8 cellular contexts compared by ENCODE assay signal in genomic region chr2:24046930-24047702, GRCh38. TPM values are rescaled to one million over a fixed set of nuclear protein-coding genes. Genes with fewer than 3 reads are reported as not detected.
DNase-seq lines count a peak whose midpoint lies in the region; ATAC-seq, FAIRE-seq and TF ChIP-seq lines count a peak whose summit lies in the region.

TSS of gene WDCP (minus strand) at chr2:24047391. CDS start at chr2:24039494, 7,897 bp downstream.

- DNase-seq in GM12891 (ENCODE audit: insufficient read length, low spot score) (peak; percentile 73), NCI-H1436 treated with DMSO at 0.1 percent for 48 hours (lab: John Stamatoyannopoulos, UW) (peak; percentile 98), T-cell (peak; percentile 72 to 95 (median 91)), adrenal gland (peak; percentile 94 to 99 (median 98)), heart right ventricle (peak; percentile 89 to 97), posterior cingulate gyrus (peak; percentile 94 to 99 (median 98)), upper lobe of right lung (peak; percentile 95)

- TF ChIP-seq POLR2A in GM12891 (IDR thresholded peaks at IDR 0.05; ENCODE audit: low read depth, low read length) (peak; percentile 88), adrenal gland (IDR thresholded peaks at IDR 0.05) (peak; percentile 54 to 81)

- H3K4me3 ChIP-seq in adrenal gland (peak within 1 kb of the TSS; percentile 46 to 91 (median 79)), heart right ventricle (peak within 1 kb of the TSS; percentile 39 to 87 (median 74)), upper lobe of right lung (peak within 1 kb of the TSS; percentile 81)

- peaks cover 5% of the 10 kb centered on the region for H3K36me3 Mint-ChIP-seq in T-cell

- CTCF ChIA-PET in T-cell (lab: Charles Lee), result interaction anchor here in 1 of 2 donors (0.5 to 1.7 kb wide), 8 partner anchors 26 to 1271 kb away, joined by 3 to 15 read pairs (median 6); partner anchors contain the start of genes ATAD2B, SF3B6 and TP53I3

- peaks cover 0 to 1% of the 10 kb centered on the region in 2 donors for H3K27me3 Mint-ChIP-seq in T-cell

- FAIRE-seq in GM12891 (lab: Jason Lieb, UNC), result peak; percentile 90

- H3K27ac ChIP-seq in adrenal gland (peak within 1 kb of the TSS in 3 of 5 donors; percentile 52 to 82 (median 71)), heart right ventricle (peak within 1 kb of the TSS in 9 of 10 donors; percentile 47 to 87 (median 71)), upper lobe of right lung (peak within 1 kb of the TSS; percentile 61)

- H3K27ac Mint-ChIP-seq in T-cell, result peak within 1 kb of the TSS; percentile 85 to 97

- peaks cover 0 to 16% of the 10 kb centered on the region in 2 donors for H3K4me1 ChIP-seq in adrenal gland (replicated peaks in 1 of 2)
- peaks cover 0 to 38% (median 29%) of the 10 kb centered on the region in 9 donors for H3K4me1 ChIP-seq in heart right ventricle
- peaks cover 17% of the 10 kb centered on the region for H3K4me1 ChIP-seq in upper lobe of right lung

- TF ChIP-seq CTCF in adrenal gland (IDR thresholded peaks at IDR 0.05), result no peak
- no peak for TF ChIP-seq CTCF in heart right ventricle (IDR thresholded peaks at IDR 0.05)
- TF ChIP-seq CTCF in upper lobe of right lung (IDR thresholded peaks at IDR 0.05), result no peak

- H3K9me3 Mint-ChIP-seq in T-cell, result no peaks in the 10 kb centered on the region

- no peaks in the 10 kb centered on the region for H3K9me3 ChIP-seq in adrenal gland (replicated peaks in 1 of 3)
- H3K9me3 ChIP-seq in heart right ventricle, result no peaks in the 10 kb centered on the region
- no peaks in the 10 kb centered on the region for H3K9me3 ChIP-seq in upper lobe of right lung

- intact Hi-C loops in adrenal gland (cut with DNase I) (no loop called here), heart right ventricle (cut with DNase I) (loop anchor here in 3 of 10 donors (2.0 to 10.0 kb wide), 4 partner anchors 30 to 122 kb away; partner anchors contain the start of genes ATAD2B (in 3 of the 3), SF3B6 (in 1 of the 3) and TP53I3 (in 1 of the 3)), posterior cingulate gyrus (cut with DNase I) (loop anchor here (1.0 kb wide), 1 partner anchor 106 kb away; no protein-coding TSS in a partner anchor), upper lobe of right lung (cut with DNase I) (no loop called here)

- H3K36me3 ChIP-seq in adrenal gland (replicated peaks in 1 of 2), result no peaks in the 10 kb centered on the region
- H3K36me3 ChIP-seq in heart right ventricle, result no peaks in the 10 kb centered on the region
- H3K36me3 ChIP-seq in upper lobe of right lung, result no peaks in the 10 kb centered on the region

- 0 to 1% (median 1%) methylated on average over 27 to 38 of the region's 38 CpGs for WGBS in adrenal gland, 4 donors
- WGBS in heart right ventricle, 2 donors, result 0 to 1% methylated on average over 38 of the region's 38 CpGs

- POLR2A ChIA-PET in T-cell (lab: Charles Lee), result interaction anchor here (0.6 to 1.8 kb wide), 7 partner anchors 13 to 121 kb away, joined by 3 to 26 read pairs (median 8); partner anchors contain the start of genes ATAD2B (in 2 of the 2) and SF3B6 (in 1 of the 2)

- H3K27me3 ChIP-seq in adrenal gland (no peaks in the 10 kb centered on the region), heart right ventricle (peaks cover 0 to 22% (median 0%) of the 10 kb centered on the region in 7 donors), upper lobe of right lung (no peaks in the 10 kb centered on the region)

- H3K4me3 Mint-ChIP-seq in T-cell, result peak within 1 kb of the TSS; percentile 91 to 99 (median 94)

- peak; percentile 99 for ATAC-seq in HG02840 (IDR thresholded peaks at IDR 0.05; ENCODE audit: low FRiP score, unreplicated experiment)
- ATAC-seq in T-cell (replicated peaks in 1 of 4), result peak; percentile 99 to 100 (median 100)
- peak; percentile 99 to 100 (median 99) for ATAC-seq in heart right ventricle
- ATAC-seq in upper lobe of right lung, result peak; percentile 99

- peaks cover 29 to 35% (median 34%) of the 10 kb centered on the region in 3 donors for H3K4me1 Mint-ChIP-seq in T-cell

TF ChIP-seq in GM12891, 5 proteins besides CTCF, POLR2A, EP300 and RAD21:
- TF ChIP-seq SPI1 (IDR thresholded peaks at IDR 0.05; ENCODE audit: low read depth, low read length), result no peak
- TF ChIP-seq POLR2AphosphoS5 (IDR thresholded peaks at IDR 0.05; ENCODE audit: low read depth, low read length), result peak; percentile 87
- TF ChIP-seq POU2F2 (IDR thresholded peaks at IDR 0.05; ENCODE audit: low read depth, low read length), result peak; percentile 88
- TF ChIP-seq TAF1 (IDR thresholded peaks at IDR 0.05; ENCODE audit: low read depth, low read length), result peak; percentile 85

RNA-seq across cellular contexts. Expression of gene WDCP, which starts in this region (rescaled TPM):
- polyA plus RNA-seq in GM12891 (2012; ENCODE audit: low read depth, missing spikeins), result 3.9 TPM
- total RNA-seq in T-cell, result 10 to 100 TPM in 3 of 5 donors, 1 to 10 TPM in 2; 6.1 to 18.9 (median 18.2) TPM
- total RNA-seq in adrenal gland, result 10 to 100 TPM in 4 of 8 donors, 1 to 10 TPM in 4; 4.1 to 17.3 (median 11.0) TPM
- polyA plus RNA-seq in adrenal gland, result 10 to 100 TPM in 1 of 3 donors, 1 to 10 TPM in 2; 1.9 to 13.0 (median 2.0) TPM
- total RNA-seq in heart right ventricle, result 10 to 100 TPM in 1 of 10 donors, 1 to 10 TPM in 9; 4.8 to 10.1 (median 6.2) TPM
- polyA plus RNA-seq in heart right ventricle, result 1 to 10 TPM; 1.8 to 2.8 TPM
- 9.3 TPM for total RNA-seq in upper lobe of right lung

Comparison
In these comparisons a context has a peak if more than half of its experiments do, and no peak if none do; other contexts are left out.
1. Peak in every context shown above with its lines: DNase-seq, ATAC-seq, H3K4me3 ChIP-seq and H3K27ac ChIP-seq.